Comparison of ENCODE assay signal across 22 cellular contexts in the genomic region with DNA sequence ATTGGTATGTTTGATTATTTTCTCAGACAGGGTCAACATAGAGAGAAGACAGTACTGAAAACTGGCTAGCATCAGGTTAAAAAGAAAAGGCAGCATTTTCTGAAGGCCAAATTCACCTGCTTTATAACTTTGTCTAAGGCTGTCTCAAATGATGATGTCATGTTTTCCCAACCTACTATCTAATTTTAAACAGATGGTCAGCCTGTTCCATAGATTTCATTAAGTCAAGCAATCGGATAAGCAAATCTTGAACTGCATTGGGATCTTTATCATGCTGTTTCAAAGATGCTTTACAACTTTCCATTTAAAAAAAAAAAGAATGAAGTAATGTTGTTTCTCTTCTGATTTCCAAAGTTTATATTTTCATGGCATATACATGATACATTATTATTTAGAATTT. TPM values are rescaled to one million over a fixed set of nuclear protein-coding genes. Genes with fewer than 3 reads are reported as not detected.
DNase-seq lines count a peak whose midpoint lies in the region; ATAC-seq and TF ChIP-seq lines count a peak whose summit lies in the region.
"Had no signal": no experiment of that assay in that cellular context is flagged by ENCODE, and none has a peak within 500 bp of the region (broad histone marks: within the 10 kb centered on the region; RNA-seq: fewer than 3 reads in every experiment).

No MANE protein-coding gene starts in this region.

- BruUV-seq in Caco-2 (replicated peaks; lab: Mats Ljungman, UMichigan) = no TSS peak

- intact Hi-C loops in Caco-2 (cut with micrococcal nuclease; ENCODE audit: unreplicated experiment) = no loop called here

- peak; percentile 80 for ATAC-seq in SK-N-SH treated with all-trans-retinoic acid at 6 μM for 48 hours
- ATAC-seq in GM18873 (IDR thresholded peaks at IDR 0.05; ENCODE audit: low FRiP score, unreplicated experiment) = no peak
- no peak for ATAC-seq in GM21526 (IDR thresholded peaks at IDR 0.05; ENCODE audit: low FRiP score, unreplicated experiment)

- DNase-seq in Caco-2 = no peak
- DNase-seq in fibroblast of peridontal ligament (ENCODE audit: extremely low read depth) = peak; percentile 27
- DNase-seq in OCI-M1 (lab: John Stamatoyannopoulos, UW) = no peak
- no peak for DNase-seq in activated T-cell treated with anti-CD3 and anti-CD28 coated beads, Interleukin-2, amount 50 U/mL, for 24 hours
- DNase-seq: CD4-positive, alpha-beta T cell; DMS79; EL; GF-D8; KG1; MG63; NCI-H2081 treated with DMSO at 0.1 percent for 48 hours; NCI-H226; NCI-H510A; Right ventricle myocardium superior; RPMI8226; SW 1271 had no signal

- no peaks in the 10 kb centered on the region for H3K27me3 ChIP-seq in Caco-2 (replicated peaks; ENCODE audit: control insufficient read depth, insufficient read depth, low read length)
- H3K27me3 ChIP-seq: BLaER1, MG63 had no signal

- no peak overlapping the region for H3K27ac ChIP-seq in HEK293 (ENCODE audit: extremely low read depth, low read depth, low read length)
- H3K27ac ChIP-seq: BLaER1 had no signal

- H3K4me3 Mint-ChIP-seq in Caco-2 (ENCODE audit: unreplicated experiment) = no peak overlapping the region
- no peak overlapping the region for H3K4me3 Mint-ChIP-seq in activated T-cell treated with anti-CD3 and anti-CD28 coated beads, Interleukin-2, amount 50 U/mL, for 24 hours
- H3K4me3 Mint-ChIP-seq: CD4-positive, alpha-beta T cell; T-helper 1 cell treated with Interleukin-12 subunit alpha and Interleukin-12 subunit beta and Interleukin-4 antibody, amounts not matched to agents 30 μg/mL and 1 μg/mL, for 36 hours had no signal

- H3K36me3 ChIP-seq in Caco-2 (ENCODE audit: control insufficient read depth, insufficient read depth, low read length) = no peaks in the 10 kb centered on the region
- H3K36me3 ChIP-seq in HEK293 (ENCODE audit: control insufficient read depth in 2 of 2, insufficient read depth in 1 of 2, low read length in 2 of 2) = no peaks in the 10 kb centered on the region
- H3K36me3 ChIP-seq: BLaER1, MG63 had no signal

- H3K9me3 ChIP-seq in Caco-2 = no peaks in the 10 kb centered on the region
- H3K9me3 ChIP-seq in HEK293 (ENCODE audit: control insufficient read depth, insufficient read depth, low read depth, low read length) = no peaks in the 10 kb centered on the region
- H3K9me3 ChIP-seq: BLaER1, MG63 had no signal

- peaks cover 18% of the 10 kb centered on the region for H3K9me3 Mint-ChIP-seq in Caco-2 (ENCODE audit: unreplicated experiment)
- H3K9me3 Mint-ChIP-seq in activated T-cell treated with anti-CD3 and anti-CD28 coated beads, Interleukin-2, amount 50 U/mL, for 24 hours = no peaks in the 10 kb centered on the region
- H3K9me3 Mint-ChIP-seq: CD4-positive, alpha-beta T cell; T-helper 1 cell treated with Interleukin-12 subunit alpha and Interleukin-12 subunit beta and Interleukin-4 antibody, amounts not matched to agents 30 μg/mL and 1 μg/mL, for 36 hours had no signal

- POLR2A ChIA-PET in Caco-2 (lab: Charles Lee) (no interaction called here), HEK293 (lab: Yijun Ruan, JAX) (no interaction called here)

- peak overlapping the region; percentile 25 for H3K27ac Mint-ChIP-seq in Caco-2 (ENCODE audit: unreplicated experiment)
- no peak overlapping the region for H3K27ac Mint-ChIP-seq in activated T-cell treated with anti-CD3 and anti-CD28 coated beads, Interleukin-2, amount 50 U/mL, for 24 hours
- H3K27ac Mint-ChIP-seq: CD4-positive, alpha-beta T cell; T-helper 1 cell treated with Interleukin-12 subunit alpha and Interleukin-12 subunit beta and Interleukin-4 antibody, amounts not matched to agents 30 μg/mL and 1 μg/mL, for 36 hours had no signal

- CTCF ChIA-PET in Caco-2 (lab: Charles Lee) = interaction anchor here (1.0 kb wide), 1 partner anchor 342 kb away, joined by 3 read pairs; no protein-coding TSS in a partner anchor
- CTCF ChIA-PET in HEK293 (lab: Yijun Ruan, JAX) = no interaction called here

- no peaks in the 10 kb centered on the region for H3K36me3 Mint-ChIP-seq in Caco-2 (ENCODE audit: insufficient read depth, unreplicated experiment)
- no peaks in the 10 kb centered on the region for H3K36me3 Mint-ChIP-seq in activated T-cell treated with anti-CD3 and anti-CD28 coated beads, Interleukin-2, amount 50 U/mL, for 24 hours (ENCODE audit: low read depth)

- peaks cover 44% of the 10 kb centered on the region for H3K4me1 Mint-ChIP-seq in Caco-2 (ENCODE audit: low read depth, unreplicated experiment)
- H3K4me1 Mint-ChIP-seq in activated T-cell treated with anti-CD3 and anti-CD28 coated beads, Interleukin-2, amount 50 U/mL, for 24 hours (ENCODE audit: low read depth) = no peaks in the 10 kb centered on the region

- TF ChIP-seq CTCF in Caco-2 (IDR thresholded peaks at IDR 0.05; ENCODE audit: insufficient read depth in 1 of 2, low read depth in 1 of 2, low read length in 1 of 2, severe bottlenecking in 1 of 2, unreplicated experiment in 1 of 2) = no peak
- no peak for TF ChIP-seq CTCF in HEK293 (tag by site-specific recombination; IDR thresholded peaks at IDR 0.05)

- no peaks in the 10 kb centered on the region for H3K27me3 Mint-ChIP-seq in Caco-2 (ENCODE audit: insufficient read depth, unreplicated experiment)
- H3K27me3 Mint-ChIP-seq in activated T-cell treated with anti-CD3 and anti-CD28 coated beads, Interleukin-2, amount 50 U/mL, for 24 hours = peaks cover 3% of the 10 kb centered on the region
- H3K27me3 Mint-ChIP-seq: CD4-positive, alpha-beta T cell had no signal

- H3K4me1 ChIP-seq in Caco-2 (peaks cover 38% of the 10 kb centered on the region), HEK293 (ENCODE audit: control insufficient read depth, insufficient read depth, low read length) (0 out of 2 replicates have a peak, but pooled peaks cover 3% of the 10 kb centered on the region)
- H3K4me1 ChIP-seq: BLaER1 had no signal

- H3K4me3 ChIP-seq in Caco-2 (ENCODE audit: low read depth, low read length) = no peak overlapping the region
- H3K4me3 ChIP-seq in HEK293 (ENCODE audit: low read depth, low read length) = no peak overlapping the region
- H3K4me3 ChIP-seq: BLaER1, MG63 had no signal

TF ChIP-seq in HEK293, 187 proteins besides CTCF, POLR2A, EP300 and RAD21:
- TF ChIP-seq ATF2 (tag by site-specific recombination; IDR thresholded peaks at IDR 0.05; ENCODE audit: low read depth) (peak; percentile 70), ZBTB6 (tag by site-specific recombination; IDR thresholded peaks at IDR 0.05) (no peak)
TF ChIP-seq in HEK293: peak in this region for 1.

TF ChIP-seq in SK-N-SH treated with all-trans-retinoic acid at 6 μM for 48 hours, 23 proteins besides CTCF, POLR2A, EP300 and RAD21 (continues in another document):
- TF ChIP-seq TSHZ2 (CRISPR knock-in tag; IDR thresholded peaks at IDR 0.05) = peak; percentile 58; the same call in 1 of the 2 replicates
- no peak for TF ChIP-seq ZC3H10 (CRISPR knock-in tag; IDR thresholded peaks at IDR 0.05)
- peak; percentile 84; the same call in 1 of the 2 replicates for TF ChIP-seq CSDC2 (CRISPR knock-in tag; IDR thresholded peaks at IDR 0.05)
- no peak for TF ChIP-seq POU6F1 (CRISPR knock-in tag; IDR thresholded peaks at IDR 0.05; ENCODE audit: borderline replicate concordance, low read depth)
- 0 out of 2 replicates have a peak, but pooled peaks have one; percentile 36 for TF ChIP-seq ZFP3 (CRISPR knock-in tag; IDR thresholded peaks at IDR 0.05)
- TF ChIP-seq, protein P1, sequence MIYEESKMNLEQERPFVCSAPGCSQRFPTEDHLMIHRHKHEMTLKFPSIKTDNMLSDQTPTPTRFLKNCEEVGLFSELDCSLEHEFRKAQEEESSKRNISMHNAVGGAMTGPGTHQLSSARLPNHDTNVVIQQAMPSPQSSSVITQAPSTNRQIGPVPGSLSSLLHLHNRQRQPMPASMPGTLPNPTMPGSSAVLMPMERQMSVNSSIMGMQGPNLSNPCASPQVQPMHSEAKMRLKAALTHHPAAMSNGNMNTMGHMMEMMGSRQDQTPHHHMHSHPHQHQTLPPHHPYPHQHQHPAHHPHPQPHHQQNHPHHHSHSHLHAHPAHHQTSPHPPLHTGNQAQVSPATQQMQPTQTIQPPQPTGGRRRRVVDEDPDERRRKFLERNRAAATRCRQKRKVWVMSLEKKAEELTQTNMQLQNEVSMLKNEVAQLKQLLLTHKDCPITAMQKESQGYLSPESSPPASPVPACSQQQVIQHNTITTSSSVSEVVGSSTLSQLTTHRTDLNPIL (CRISPR knock-in tag; IDR thresholded peaks at IDR 0.05; ENCODE audit: low read depth) = peak; percentile 68; the same call in 1 of the 2 replicates
- TF ChIP-seq ZNF565 (CRISPR knock-in tag; conservative IDR thresholded peaks at IDR 0.05; ENCODE audit: low read depth) = no peak

RNA-seq across cellular contexts. Expression of gene SPOPL, which starts 56.3 kb away (rescaled TPM):
- 31.6 and 32.9 TPM in 2 replicates for total RNA-seq in Caco-2 (2022)
